In genomic region chr6:56370127-56370540, GRCh38 we compare ENCODE assay signal across 8 cellular contexts.
DNase-seq lines count a peak whose midpoint lies in the region; ATAC-seq and TF ChIP-seq lines count a peak whose summit lies in the region.

No MANE protein-coding gene starts in this region.

- H3K36me3 ChIP-seq in stomach, result no peaks in the 10 kb centered on the region

- WGBS in stomach, 5 donors, result 26 to 36% (median 29%) methylated on average over 10 of the region's 10 CpGs

- peaks cover 15 to 50% (median 37%) of the 10 kb centered on the region in 4 donors for H3K4me1 ChIP-seq in stomach

- no peak for TF ChIP-seq EP300 in stomach (IDR thresholded peaks at IDR 0.05)

- peak overlapping the region; percentile 10 to 84 (median 82) for H3K27ac ChIP-seq in stomach

- H3K9me3 ChIP-seq in stomach, result no peaks in the 10 kb centered on the region

- H3K4me3 ChIP-seq in HFF-Myc (replicated peaks; ENCODE audit: low read depth, low read length), result no peak overlapping the region; the same call in 1 of the 2 replicates
- H3K4me3 ChIP-seq in astrocyte of the spinal cord (ENCODE audit: low read depth, low read length), result no peak overlapping the region
- no peak overlapping the region for H3K4me3 ChIP-seq in stomach

- H3K36me3 Mint-ChIP-seq in natural killer cell treated with Interleukin-12 subunit alpha and Interleukin-12 subunit beta and Interleukin-15 and Interleukin-18, amount 100 ng/mL, for 72 hours, result no peaks in the 10 kb centered on the region

- peaks cover 3 to 5% of the 10 kb centered on the region in 2 donors for H3K27me3 Mint-ChIP-seq in natural killer cell treated with Interleukin-12 subunit alpha and Interleukin-12 subunit beta and Interleukin-15 and Interleukin-18, amount 100 ng/mL, for 72 hours

- H3K27me3 ChIP-seq in stomach, result no peaks in the 10 kb centered on the region

- no peaks in the 10 kb centered on the region for H3K9me3 Mint-ChIP-seq in natural killer cell treated with Interleukin-12 subunit alpha and Interleukin-12 subunit beta and Interleukin-15 and Interleukin-18, amount 100 ng/mL, for 72 hours

- H3K4me1 Mint-ChIP-seq in natural killer cell treated with Interleukin-12 subunit alpha and Interleukin-12 subunit beta and Interleukin-15 and Interleukin-18, amount 100 ng/mL, for 72 hours (ENCODE audit: low read depth in 2 of 2), result no peaks in the 10 kb centered on the region

- no peak for ATAC-seq in natural killer cell treated with Interleukin-12 subunit alpha and Interleukin-12 subunit beta and Interleukin-15 and Interleukin-18, amount 100 ng/mL, for 72 hours
- no peak for ATAC-seq in HG03469 (IDR thresholded peaks at IDR 0.05; ENCODE audit: unreplicated experiment)

- TF ChIP-seq CTCF in HFF-Myc (IDR thresholded peaks at IDR 0.05; ENCODE audit: low read depth, low read length, missing control alignments), result peak; percentile 85
- TF ChIP-seq CTCF in astrocyte of the spinal cord (IDR thresholded peaks at IDR 0.05; ENCODE audit: low read depth, low read length), result peak; percentile 72
- TF ChIP-seq CTCF in stomach (IDR thresholded peaks at IDR 0.05), result peak in 5 of 7 experiments; percentile 46 to 57 (median 55)

- TF ChIP-seq POLR2A in stomach (IDR thresholded peaks at IDR 0.05), result no peak

- DNase-seq in HFF-Myc (ENCODE audit: extremely low read depth, low read depth), result peak; percentile 79
- DNase-seq in astrocyte of the spinal cord (ENCODE audit: low read depth, low spot score), result peak; percentile 69
- peak; percentile 38 for DNase-seq in iPS DF 4.7 (ENCODE audit: extremely low read depth, low spot score)
- peak; percentile 74 for DNase-seq in stomach
- no peak for DNase-seq in activated T-cell treated with anti-CD3 and anti-CD28 coated beads, Interleukin-2, amount 50 U/mL, for 1 hour
- no peak for DNase-seq in natural killer cell treated with Interleukin-12 subunit alpha and Interleukin-12 subunit beta and Interleukin-15 and Interleukin-18, amount 100 ng/mL, for 72 hours (ENCODE audit: low spot score)
- no peak for DNase-seq in globus pallidus (ENCODE audit: low spot score)

- in situ Hi-C loops in astrocyte of the spinal cord (cut with HindIII; ENCODE audit: low sequenced_read_pairs), result loop anchor here (25.0 kb wide), 1 partner anchor 217 kb away; no protein-coding TSS in a partner anchor

- H3K27ac Mint-ChIP-seq in natural killer cell treated with Interleukin-12 subunit alpha and Interleukin-12 subunit beta and Interleukin-15 and Interleukin-18, amount 100 ng/mL, for 72 hours, result no peak overlapping the region

- no peak overlapping the region for H3K4me3 Mint-ChIP-seq in natural killer cell treated with Interleukin-12 subunit alpha and Interleukin-12 subunit beta and Interleukin-15 and Interleukin-18, amount 100 ng/mL, for 72 hours

- intact Hi-C loops in stomach (cut with DNase I; ENCODE audit: low total_unique reads), result no loop called here

Comparison
In these comparisons a context has a peak if more than half of its experiments do, and no peak if none do; other contexts are left out.
1. DNase-seq: peak in HFF-Myc (single experiment), astrocyte of the spinal cord (single experiment), iPS DF 4.7 (single experiment) and stomach (single experiment); none in activated T-cell treated with anti-CD3 and anti-CD28 coated beads, Interleukin-2, amount 50 U/mL, for 1 hour (single experiment), natural killer cell treated with Interleukin-12 subunit alpha and Interleukin-12 subunit beta and Interleukin-15 and Interleukin-18, amount 100 ng/mL, for 72 hours (single experiment) and globus pallidus (single experiment).
2. Peak in every context shown above with its lines, with median percentiles within 50 percentile points of each other: CTCF ChIP-seq.